In the genomic region with DNA sequence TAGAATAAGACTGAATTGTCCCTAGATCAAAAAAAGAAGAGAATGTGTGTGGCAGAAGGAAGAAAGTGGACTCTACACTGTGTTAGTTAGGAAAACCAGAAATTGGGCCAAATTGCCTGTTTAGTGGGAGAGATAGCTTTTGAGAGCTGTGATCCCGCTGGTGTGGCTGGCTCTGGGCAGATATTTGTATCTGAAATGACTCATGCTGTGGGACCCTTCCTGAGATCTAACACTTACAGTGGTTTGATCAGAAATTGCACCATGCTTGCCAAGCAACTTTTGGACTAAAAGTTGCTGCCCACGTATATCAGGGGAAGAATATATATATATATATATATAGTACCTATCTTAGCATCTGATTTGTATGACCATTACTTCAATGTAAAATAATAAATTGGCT, we compare ENCODE assay signal across 14 cellular contexts. TPM values are rescaled to one million over a fixed set of nuclear protein-coding genes. Genes with fewer than 3 reads are reported as not detected.
DNase-seq lines count a peak whose midpoint lies in the region; ATAC-seq and TF ChIP-seq lines count a peak whose summit lies in the region.
"Had no signal": no experiment of that assay in that cellular context is flagged by ENCODE, and none has a peak within 500 bp of the region (broad histone marks: within the 10 kb centered on the region; RNA-seq: fewer than 3 reads in every experiment).

No MANE protein-coding gene starts in this region.

- peak overlapping the region; percentile 18 to 52; a peak in 3 of 4 replicates for H3K27ac ChIP-seq in SK-N-SH (ENCODE audit: low read depth in 2 of 2, low read length in 1 of 2)
- peak overlapping the region; percentile 81 for H3K27ac ChIP-seq in caudate nucleus (ENCODE audit: low read depth, low read length)
- H3K27ac ChIP-seq in temporal lobe (ENCODE audit: low read depth, low read length), result peak overlapping the region; percentile 89
- H3K27ac ChIP-seq: KMS-11 had no signal

- H3K4me2 ChIP-seq in SK-N-SH, result no peak overlapping the region
- H3K4me2 ChIP-seq: KMS-11 had no signal

- H3F3A ChIP-seq in SK-N-SH (replicated peaks; ENCODE audit: insufficient read depth), result peaks cover 4% of the 10 kb centered on the region

- no peak for TF ChIP-seq CTCF in SK-N-SH (IDR thresholded peaks at IDR 0.05)
- no peak for TF ChIP-seq CTCF in GM20000 (IDR thresholded peaks at IDR 0.05; ENCODE audit: extremely low read depth, missing control alignments)

- no peak overlapping the region for H3K9ac ChIP-seq in SK-N-SH
- H3K9ac ChIP-seq: KMS-11 had no signal

- no peak for TF ChIP-seq EP300 in SK-N-SH (IDR thresholded peaks at IDR 0.05; ENCODE audit: borderline replicate concordance in 1 of 2, low read depth in 1 of 2, low read length in 1 of 2)

- peaks cover 0 to 11% of the 10 kb centered on the region in 2 experiments for H3K36me3 ChIP-seq in SK-N-SH (replicated peaks in 1 of 2; ENCODE audit: control insufficient read depth in 1 of 2, insufficient read depth in 2 of 2, low read length in 1 of 2)

- ATAC-seq in SK-N-SH treated with all-trans-retinoic acid at 6 μM for 48 hours (no peak), HG03280 (IDR thresholded peaks at IDR 0.05; ENCODE audit: unreplicated experiment) (no peak)

- WGBS in SK-N-SH (ENCODE audit: low lambda C conversion rate), result 97% methylated on average over 2 of the region's 2 CpGs

- H3K4me1 ChIP-seq in SK-N-SH (ENCODE audit: control insufficient read depth in 1 of 2, insufficient read depth in 2 of 2, low read depth in 1 of 2, low read length in 1 of 2), result no peaks in the 10 kb centered on the region

- POLR2A ChIA-PET in SK-N-SH (lab: Yijun Ruan, JAX), result no interaction called here

- H3K9me2 ChIP-seq in SK-N-SH, result no peaks in the 10 kb centered on the region

- H3K79me2 ChIP-seq in SK-N-SH (ENCODE audit: insufficient read depth), result peaks cover 4% of the 10 kb centered on the region; the same call in 1 of the 2 replicates

- no peak overlapping the region for H2AFZ ChIP-seq in SK-N-SH (ENCODE audit: low read depth)

- no peak for TF ChIP-seq RAD21 in SK-N-SH (IDR thresholded peaks at IDR 0.05; ENCODE audit: low read length)

- no peak overlapping the region for H3K4me3 ChIP-seq in SK-N-SH (ENCODE audit: low read depth in 2 of 2, low read length in 1 of 2)

- H3K27me3 ChIP-seq in SK-N-SH (ENCODE audit: insufficient read depth), result no peaks in the 10 kb centered on the region

- CTCF ChIA-PET in SK-N-SH (lab: Yijun Ruan, JAX), result interaction anchor here (1.2 kb wide), 1 partner anchor 134 kb away, joined by 5 read pairs; no protein-coding TSS in a partner anchor

- H4K20me1 ChIP-seq in SK-N-SH (ENCODE audit: insufficient read depth), result no peaks in the 10 kb centered on the region

- H3K9me3 ChIP-seq in SK-N-SH, result no peaks in the 10 kb centered on the region

- DNase-seq in SK-N-SH, result no peak
- DNase-seq in caudate nucleus (lab: John Stamatoyannopoulos, UW), result no peak
- peak; percentile 47 to 69 for DNase-seq in lung microvascular endothelial cell (ENCODE audit: low read depth in 2 of 2)
- DNase-seq in inferior parietal cortex (ENCODE audit: extremely low spot score), result no peak
- no peak for DNase-seq in GM20000 (ENCODE audit: low spot score)
- DNase-seq: 8988T; activated CD4-positive, alpha-beta T cell treated with anti-CD3 and anti-CD28 coated beads, Interleukin-2, amount 50 U/mL, for 1 hour; NCI-H187; NCI-H526 treated with DMSO at 0.1 percent for 48 hours; T-helper 2 cell had no signal

TF ChIP-seq in SK-N-SH, 30 proteins besides CTCF, POLR2A, EP300 and RAD21 (continues in another document):
- TF ChIP-seq, protein P1, sequence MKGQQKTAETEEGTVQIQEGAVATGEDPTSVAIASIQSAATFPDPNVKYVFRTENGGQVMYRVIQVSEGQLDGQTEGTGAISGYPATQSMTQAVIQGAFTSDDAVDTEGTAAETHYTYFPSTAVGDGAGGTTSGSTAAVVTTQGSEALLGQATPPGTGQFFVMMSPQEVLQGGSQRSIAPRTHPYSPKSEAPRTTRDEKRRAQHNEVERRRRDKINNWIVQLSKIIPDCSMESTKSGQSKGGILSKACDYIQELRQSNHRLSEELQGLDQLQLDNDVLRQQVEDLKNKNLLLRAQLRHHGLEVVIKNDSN (IDR thresholded peaks at IDR 0.05; ENCODE audit: borderline replicate concordance, low read depth), result no peak
- TF ChIP-seq GABPA (IDR thresholded peaks at IDR 0.05; ENCODE audit: low read depth), result no peak
- TF ChIP-seq, protein P2, sequence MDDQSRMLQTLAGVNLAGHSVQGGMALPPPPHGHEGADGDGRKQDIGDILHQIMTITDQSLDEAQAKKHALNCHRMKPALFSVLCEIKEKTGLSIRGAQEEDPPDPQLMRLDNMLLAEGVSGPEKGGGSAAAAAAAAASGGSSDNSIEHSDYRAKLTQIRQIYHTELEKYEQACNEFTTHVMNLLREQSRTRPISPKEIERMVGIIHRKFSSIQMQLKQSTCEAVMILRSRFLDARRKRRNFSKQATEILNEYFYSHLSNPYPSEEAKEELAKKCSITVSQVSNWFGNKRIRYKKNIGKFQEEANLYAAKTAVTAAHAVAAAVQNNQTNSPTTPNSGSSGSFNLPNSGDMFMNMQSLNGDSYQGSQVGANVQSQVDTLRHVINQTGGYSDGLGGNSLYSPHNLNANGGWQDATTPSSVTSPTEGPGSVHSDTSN (IDR thresholded peaks at IDR 0.05), result no peak
- TF ChIP-seq, protein P3, sequence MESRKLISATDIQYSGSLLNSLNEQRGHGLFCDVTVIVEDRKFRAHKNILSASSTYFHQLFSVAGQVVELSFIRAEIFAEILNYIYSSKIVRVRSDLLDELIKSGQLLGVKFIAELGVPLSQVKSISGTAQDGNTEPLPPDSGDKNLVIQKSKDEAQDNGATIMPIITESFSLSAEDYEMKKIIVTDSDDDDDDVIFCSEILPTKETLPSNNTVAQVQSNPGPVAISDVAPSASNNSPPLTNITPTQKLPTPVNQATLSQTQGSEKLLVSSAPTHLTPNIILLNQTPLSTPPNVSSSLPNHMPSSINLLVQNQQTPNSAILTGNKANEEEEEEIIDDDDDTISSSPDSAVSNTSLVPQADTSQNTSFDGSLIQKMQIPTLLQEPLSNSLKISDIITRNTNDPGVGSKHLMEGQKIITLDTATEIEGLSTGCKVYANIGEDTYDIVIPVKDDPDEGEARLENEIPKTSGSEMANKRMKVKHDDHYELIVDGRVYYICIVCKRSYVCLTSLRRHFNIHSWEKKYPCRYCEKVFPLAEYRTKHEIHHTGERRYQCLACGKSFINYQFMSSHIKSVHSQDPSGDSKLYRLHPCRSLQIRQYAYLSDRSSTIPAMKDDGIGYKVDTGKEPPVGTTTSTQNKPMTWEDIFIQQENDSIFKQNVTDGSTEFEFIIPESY (IDR thresholded peaks at IDR 0.05; ENCODE audit: borderline replicate concordance, low read depth), result no peak
- TF ChIP-seq RFX5 (IDR thresholded peaks at IDR 0.05; ENCODE audit: low read length), result no peak

TF ChIP-seq in SK-N-SH treated with all-trans-retinoic acid at 6 μM for 48 hours, 23 proteins besides CTCF, POLR2A, EP300 and RAD21:
- TF ChIP-seq, protein P4, sequence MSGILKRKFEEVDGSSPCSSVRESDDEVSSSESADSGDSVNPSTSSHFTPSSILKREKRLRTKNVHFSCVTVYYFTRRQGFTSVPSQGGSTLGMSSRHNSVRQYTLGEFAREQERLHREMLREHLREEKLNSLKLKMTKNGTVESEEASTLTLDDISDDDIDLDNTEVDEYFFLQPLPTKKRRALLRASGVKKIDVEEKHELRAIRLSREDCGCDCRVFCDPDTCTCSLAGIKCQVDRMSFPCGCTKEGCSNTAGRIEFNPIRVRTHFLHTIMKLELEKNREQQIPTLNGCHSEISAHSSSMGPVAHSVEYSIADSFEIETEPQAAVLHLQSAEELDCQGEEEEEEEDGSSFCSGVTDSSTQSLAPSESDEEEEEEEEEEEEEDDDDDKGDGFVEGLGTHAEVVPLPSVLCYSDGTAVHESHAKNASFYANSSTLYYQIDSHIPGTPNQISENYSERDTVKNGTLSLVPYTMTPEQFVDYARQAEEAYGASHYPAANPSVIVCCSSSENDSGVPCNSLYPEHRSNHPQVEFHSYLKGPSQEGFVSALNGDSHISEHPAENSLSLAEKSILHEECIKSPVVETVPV (CRISPR knock-in tag; IDR thresholded peaks at IDR 0.05), result no peak
- TF ChIP-seq ZNF565 (CRISPR knock-in tag; conservative IDR thresholded peaks at IDR 0.05; ENCODE audit: low read depth) (no peak), GLIS3 (CRISPR knock-in tag; IDR thresholded peaks at IDR 0.05) (no peak)
- TF ChIP-seq, protein P5, sequence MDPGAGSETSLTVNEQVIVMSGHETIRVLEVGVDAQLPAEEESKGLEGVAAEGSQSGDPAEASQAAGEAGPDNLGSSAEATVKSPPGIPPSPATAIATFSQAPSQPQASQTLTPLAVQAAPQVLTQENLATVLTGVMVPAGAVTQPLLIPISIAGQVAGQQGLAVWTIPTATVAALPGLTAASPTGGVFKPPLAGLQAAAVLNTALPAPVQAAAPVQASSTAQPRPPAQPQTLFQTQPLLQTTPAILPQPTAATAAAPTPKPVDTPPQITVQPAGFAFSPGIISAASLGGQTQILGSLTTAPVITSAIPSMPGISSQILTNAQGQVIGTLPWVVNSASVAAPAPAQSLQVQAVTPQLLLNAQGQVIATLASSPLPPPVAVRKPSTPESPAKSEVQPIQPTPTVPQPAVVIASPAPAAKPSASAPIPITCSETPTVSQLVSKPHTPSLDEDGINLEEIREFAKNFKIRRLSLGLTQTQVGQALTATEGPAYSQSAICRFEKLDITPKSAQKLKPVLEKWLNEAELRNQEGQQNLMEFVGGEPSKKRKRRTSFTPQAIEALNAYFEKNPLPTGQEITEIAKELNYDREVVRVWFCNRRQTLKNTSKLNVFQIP (CRISPR knock-in tag; IDR thresholded peaks at IDR 0.05; ENCODE audit: borderline replicate concordance, low read depth), result no peak

RNA-seq across cellular contexts. Expression of a gene that starts 27.7 kb away (rescaled TPM):
- 6.9 and 8.1 TPM in 2 replicates for polyA plus RNA-seq in SK-N-SH (2012; rRNA removed)
- polyA plus RNA-seq in SK-N-SH (2012; cell fraction: cytosol; rRNA removed), result 4.9 and 6.1 TPM in 2 replicates
- 11.5 and 15.5 TPM in 2 replicates for polyA plus RNA-seq in SK-N-SH (2012; cell fraction: nucleus; rRNA removed)
- 6.1 and 8.9 TPM in 2 replicates for total RNA-seq in lung microvascular endothelial cell
- 18.4 TPM for total RNA-seq in temporal lobe

RNA-seq across cellular contexts. Expression of a gene that starts 27.8 kb away (rescaled TPM):
- 50.4 and 59.3 TPM in 2 replicates for polyA plus RNA-seq in SK-N-SH (2012; rRNA removed)
- polyA plus RNA-seq in SK-N-SH (2012; cell fraction: cytosol; rRNA removed), result 58.8 and 59.2 TPM in 2 replicates
- polyA plus RNA-seq in SK-N-SH (2012; cell fraction: nucleus; rRNA removed), result 29.1 and 36.3 TPM in 2 replicates
- 41.7 and 44.5 TPM in 2 replicates for total RNA-seq in lung microvascular endothelial cell
- 27.8 TPM for total RNA-seq in temporal lobe

Comparison
In these comparisons a context has a peak if more than half of its experiments do, and no peak if none do; other contexts are left out.
1. DNase-seq: peak in lung microvascular endothelial cell (2 of 2); none in SK-N-SH (single experiment), caudate nucleus (0 of 61), inferior parietal cortex (single experiment) and GM20000 (single experiment).
2. H3K27ac ChIP-seq: peak in every context shown above with its lines; median percentile 89 in temporal lobe; 81 in caudate nucleus; 35 in SK-N-SH.